Comparison of ENCODE assay signal across 14 cellular contexts in genomic region chr22:25120761-25121212, GRCh38.
A peak's percentile ranks its signal among the peaks of the same experiment; 100 is the strongest.
DNase-seq lines count a peak whose midpoint lies in the region; ATAC-seq, FAIRE-seq and TF ChIP-seq lines count a peak whose summit lies in the region.
"Had no signal": no experiment of that assay in that cellular context is flagged by ENCODE, and none has a peak within 500 bp of the region (broad histone marks: within the 10 kb centered on the region; RNA-seq: fewer than 3 reads in every experiment).

No MANE protein-coding gene starts in this region.

- FAIRE-seq in GM12878 (lab: Jason Lieb, UNC) (no peak), islet of Langerhans (lab: Jason Lieb, UNC) (peak; percentile 5)
- FAIRE-seq: G401.6 had no signal

- no peak for TF ChIP-seq CTCF in GM12878 (IDR thresholded peaks at IDR 0.05 in 2 of 3, conservative IDR thresholded peaks at IDR 0.05 in 1 of 3; ENCODE audit: control insufficient read depth in 2 of 3, extremely low read depth in 1 of 3, insufficient read depth in 1 of 3, low read depth in 3 of 3, low read length in 3 of 3)

- ATAC-seq in GM12878 (peak; percentile 61), HG03442 (IDR thresholded peaks at IDR 0.05; ENCODE audit: unreplicated experiment) (no peak)
- ATAC-seq: activated T-helper 17 cell treated with anti-CD3 and anti-CD28 coated beads, Interleukin-2, amount 50 U/mL, for 72 hours had no signal

- BruUV-seq in GM12878 (replicated peaks; lab: Mats Ljungman, UMichigan) = no TSS peak

- H4K20me1 ChIP-seq in GM12878 (ENCODE audit: control insufficient read depth, insufficient read depth) = no peaks in the 10 kb centered on the region
- no peaks in the 10 kb centered on the region for H4K20me1 ChIP-seq in GM23248 (ENCODE audit: insufficient read depth)

- no peaks in the 10 kb centered on the region for H3K9me2 ChIP-seq in GM23248 (ENCODE audit: insufficient read depth)

- H3K9ac ChIP-seq in GM12878 (ENCODE audit: control insufficient read depth, insufficient read depth, low read length) (no peak overlapping the region), GM23248 (no peak overlapping the region)

- H3K4me3 ChIP-seq in HAP-1 = no peak overlapping the region
- H3K4me3 ChIP-seq in GM12878 = no peak overlapping the region
- H3K4me3 ChIP-seq in GM23248 = no peak overlapping the region
- H3K4me3 ChIP-seq: cardiac muscle cell had no signal

- no peak for TF ChIP-seq EP300 in GM12878 (IDR thresholded peaks at IDR 0.05; ENCODE audit: borderline replicate concordance in 1 of 2, control insufficient read depth in 1 of 2, low read depth in 2 of 2, low read length in 2 of 2)

- DNase-seq in HAP-1 (ENCODE audit: low spot score in 2 of 2) (peak; percentile 65 to 68), GM12878 (ENCODE audit: low read depth, low spot score) (no peak), pulmonary artery endothelial cell (ENCODE audit: low read depth, low spot score) (peak; percentile 79), DMS153 (lab: John Stamatoyannopoulos, UW) (no peak), NCI-H146 (lab: John Stamatoyannopoulos, UW) (no peak), GM23248 (no peak)
- DNase-seq: activated CD4-positive, alpha-beta T cell treated with anti-CD3 and anti-CD28 coated beads, Interleukin-2, amount 10 ng/mL, durations not matched to agents 24 days and 14 days; HCEC 1CT; NCI-H510A treated with DMSO at 0.1 percent for 48 hours had no signal

- POLR2A ChIA-PET in GM12878 (lab: Charles Lee) = no interaction called here

- H3K27ac ChIP-seq in GM12878 (ENCODE audit: control insufficient read depth, insufficient read depth) (no peak overlapping the region), GM23248 (no peak overlapping the region)
- H3K27ac ChIP-seq: cardiac muscle cell had no signal

- H3K36me3 ChIP-seq in HAP-1 (replicated peaks) (peaks cover 5% of the 10 kb centered on the region; the same call in 1 of the 2 replicates), GM12878 (ENCODE audit: control insufficient read depth in 2 of 2, insufficient read depth in 2 of 2, low read length in 1 of 2) (no peaks in the 10 kb centered on the region; a peak in 1 of 4 replicates), GM23248 (ENCODE audit: low read depth) (no peaks in the 10 kb centered on the region)
- H3K36me3 ChIP-seq: cardiac muscle cell had no signal

- no peaks in the 10 kb centered on the region for H3K27me3 ChIP-seq in HAP-1 (ENCODE audit: low read depth)
- no peaks in the 10 kb centered on the region; a peak in 1 of 4 replicates for H3K27me3 ChIP-seq in GM12878 (replicated peaks in 1 of 2; ENCODE audit: control insufficient read depth in 2 of 2, insufficient read depth in 2 of 2, low read length in 1 of 2)
- H3K27me3 ChIP-seq in GM23248 (replicated peaks; ENCODE audit: insufficient read depth) = peaks cover 3% of the 10 kb centered on the region; the same call in 1 of the 2 replicates
- H3K27me3 ChIP-seq: cardiac muscle cell had no signal

- in situ Hi-C loops in HAP-1 (cut with MboI; ENCODE audit: low sequenced_read_pairs) (no loop called here), GM12878 (cut with MboI) (no loop called here), GM23248 (cut with MboI) (no loop called here)

- peaks cover 26% of the 10 kb centered on the region for H3K4me1 ChIP-seq in HAP-1
- H3K4me1 ChIP-seq in GM12878 (ENCODE audit: control insufficient read depth, insufficient read depth, low read length) = no peaks in the 10 kb centered on the region
- H3K4me1 ChIP-seq in GM23248 (ENCODE audit: insufficient read depth) = no peaks in the 10 kb centered on the region

- RAD21 ChIA-PET in GM12878 (lab: Charles Lee; ENCODE audit: unreplicated experiment) = no interaction called here

- H3K79me2 ChIP-seq in GM12878 (ENCODE audit: control insufficient read depth, insufficient read depth, low read length) (no peaks in the 10 kb centered on the region), GM23248 (ENCODE audit: insufficient read depth) (no peaks in the 10 kb centered on the region)

- SMC1A ChIA-PET in GM12878 (lab: Charles Lee; ENCODE audit: uncharacterized antibody, unreplicated experiment) = no interaction called here

- H3K9me3 ChIP-seq in HAP-1 = no peaks in the 10 kb centered on the region; the same call in 1 of the 2 replicates
- H3K9me3 ChIP-seq in GM12878 (replicated peaks; ENCODE audit: control insufficient read depth, insufficient read depth, low read length) = no peaks in the 10 kb centered on the region; the same call in 2 of the 3 replicates
- H3K9me3 ChIP-seq in GM23248 (ENCODE audit: low read depth) = no peaks in the 10 kb centered on the region

- intact Hi-C loops in GM12878 (cut with micrococcal nuclease; ENCODE audit: unreplicated experiment) = no loop called here

- H2AFZ ChIP-seq in GM12878 (ENCODE audit: control insufficient read depth, low read depth, low read length) (no peak overlapping the region), GM23248 (no peak overlapping the region)

- no peak for TF ChIP-seq POLR2A in GM12878 (IDR thresholded peaks at IDR 0.05; ENCODE audit: low read depth, low read length)

- H3F3A ChIP-seq in GM23248 (ENCODE audit: insufficient read depth) = no peaks in the 10 kb centered on the region

- CTCF ChIA-PET in GM12878 (lab: Yijun Ruan, JAX) = interaction anchor here (0.7 kb wide), 1 partner anchor 9 kb away, joined by 4 read pairs; no protein-coding TSS in a partner anchor

- no peak for TF ChIP-seq RAD21 in GM12878 (IDR thresholded peaks at IDR 0.05; ENCODE audit: insufficient read depth, low read depth, low read length)

- H3K4me2 ChIP-seq in GM12878 (ENCODE audit: control insufficient read depth, insufficient read depth) (no peak overlapping the region), GM23248 (ENCODE audit: unreplicated experiment) (no peak overlapping the region)

- WGBS in GM12878 (ENCODE audit: insufficient coverage, insufficient replicate concordance, low lambda C conversion rate, missing lambda C conversion rate) = 9% methylated on average over 12 of the region's 12 CpGs
- 61 to 64% methylated on average over 12 of the region's 12 CpGs for WGBS in GM23248 (ENCODE audit: low coverage in 1 of 2, low lambda C conversion rate in 2 of 2, missing lambda C conversion rate in 2 of 2), 2 experiments

TF ChIP-seq in GM12878, 131 proteins besides CTCF, POLR2A, EP300 and RAD21:
- TF ChIP-seq TCF7 (IDR thresholded peaks at IDR 0.05; ENCODE audit: borderline replicate concordance) (no peak), GATAD2B (conservative IDR thresholded peaks at IDR 0.05; ENCODE audit: low read depth) (no peak), CBX3 (IDR thresholded peaks at IDR 0.05; ENCODE audit: borderline replicate concordance, low read depth) (no peak)

Comparison
In these comparisons a context has a peak if more than half of its experiments do, and no peak if none do; other contexts are left out.
1. DNase-seq: peak in HAP-1 (2 of 2) and pulmonary artery endothelial cell (single experiment); none in GM12878 (single experiment), DMS153 (single experiment), NCI-H146 (single experiment) and GM23248 (single experiment).